Comparison of ENCODE assay signal across 9 cellular contexts in the genomic region with DNA sequence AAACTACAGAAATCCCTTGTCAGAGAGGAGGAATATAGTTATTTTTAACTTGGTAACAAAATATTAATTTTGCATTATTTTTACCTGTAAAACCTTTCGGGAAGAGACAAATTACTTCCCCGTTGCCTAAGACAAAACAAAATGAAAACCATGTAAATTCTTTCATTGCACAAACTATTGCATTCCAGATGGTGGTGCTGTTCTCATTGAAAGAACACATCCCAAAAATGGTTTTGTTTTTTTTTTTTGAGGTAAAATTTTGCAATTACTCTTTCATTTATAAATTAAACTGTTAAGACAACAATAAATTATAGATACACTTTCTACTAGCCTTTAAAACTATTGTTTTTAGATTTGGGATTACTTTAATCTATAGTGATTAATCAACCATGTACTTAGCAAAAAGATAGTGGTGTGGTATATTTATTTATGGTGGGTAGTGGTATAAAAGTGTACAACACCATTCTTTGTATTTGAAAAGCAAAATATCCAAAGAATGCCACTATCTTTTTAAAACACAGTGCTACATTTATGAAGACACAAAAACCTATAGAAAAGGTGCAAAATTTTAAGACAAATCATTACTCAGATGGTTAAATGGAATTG.
DNase-seq lines count a peak whose midpoint lies in the region; ATAC-seq and TF ChIP-seq lines count a peak whose summit lies in the region.
"Had no signal": no experiment of that assay in that cellular context is flagged by ENCODE, and none has a peak within 500 bp of the region (broad histone marks: within the 10 kb centered on the region; RNA-seq: fewer than 3 reads in every experiment).

No MANE protein-coding gene starts in this region.

- peaks cover 10% of the 10 kb centered on the region for H3K9me3 Mint-ChIP-seq in activated CD4-positive, alpha-beta memory T cell treated with anti-CD3 and anti-CD28 coated beads, Interleukin-2, amount 10 ng/mL, durations not matched to agents 7 days and 5 days

- 12 to 23% (median 18%) methylated on average over 2 of the region's 2 CpGs for WGBS in adrenal gland, 4 donors

- H3K9me3 ChIP-seq in Karpas-422 (ENCODE audit: low read length) (no peaks in the 10 kb centered on the region), adrenal gland (replicated peaks in 1 of 3) (peaks cover 0 to 7% (median 0%) of the 10 kb centered on the region in 3 donors)

- intact Hi-C loops in adrenal gland (cut with DNase I) = no loop called here

- H3K27ac Mint-ChIP-seq in activated CD4-positive, alpha-beta memory T cell treated with anti-CD3 and anti-CD28 coated beads, Interleukin-2, amount 10 ng/mL, durations not matched to agents 7 days and 5 days = no peak overlapping the region

- TF ChIP-seq POLR2A in adrenal gland (IDR thresholded peaks at IDR 0.05) = no peak

- no peak overlapping the region for H2AFZ ChIP-seq in Karpas-422 (ENCODE audit: low read length)

- H3K27ac ChIP-seq in Karpas-422 (ENCODE audit: low read length) (no peak overlapping the region), adrenal gland (no peak overlapping the region)

- H3K4me2 ChIP-seq in Karpas-422 (ENCODE audit: low read depth, low read length, poor library complexity, severe bottlenecking) = no peak overlapping the region

- H3K4me1 ChIP-seq in Karpas-422 (ENCODE audit: low read length) (no peaks in the 10 kb centered on the region), adrenal gland (replicated peaks in 1 of 2) (no peaks in the 10 kb centered on the region)

- CTCF ChIA-PET in activated CD4-positive, alpha-beta memory T cell treated with anti-CD3 and anti-CD28 coated beads, Interleukin-2, amount 10 ng/mL, durations not matched to agents 7 days and 5 days (lab: Charles Lee) = interaction anchor here (1.2 to 2.0 kb wide), 5 partner anchors 28 to 831 kb away, joined by 3 to 5 read pairs (median 4); no protein-coding TSS in a partner anchor

- no peak for ATAC-seq in HG03039 (IDR thresholded peaks at IDR 0.05; ENCODE audit: unreplicated experiment)
- ATAC-seq in GM18519 (IDR thresholded peaks at IDR 0.05; ENCODE audit: low FRiP score, unreplicated experiment) = no peak

- H3K4me1 Mint-ChIP-seq in activated CD4-positive, alpha-beta memory T cell treated with anti-CD3 and anti-CD28 coated beads, Interleukin-2, amount 10 ng/mL, durations not matched to agents 7 days and 5 days = no peaks in the 10 kb centered on the region

- H3K4me3 ChIP-seq in Karpas-422 (ENCODE audit: low read length) (no peak overlapping the region), adrenal gland (no peak overlapping the region), kidney epithelial cell (ENCODE audit: low read depth, low read length) (no peak overlapping the region)
- H3K4me3 ChIP-seq: skin epidermis had no signal

- H3K27me3 Mint-ChIP-seq in activated CD4-positive, alpha-beta memory T cell treated with anti-CD3 and anti-CD28 coated beads, Interleukin-2, amount 10 ng/mL, durations not matched to agents 7 days and 5 days = peaks cover 10% of the 10 kb centered on the region

- peaks cover 5% of the 10 kb centered on the region for H3K36me3 Mint-ChIP-seq in activated CD4-positive, alpha-beta memory T cell treated with anti-CD3 and anti-CD28 coated beads, Interleukin-2, amount 10 ng/mL, durations not matched to agents 7 days and 5 days (ENCODE audit: low read depth)

- H3K79me2 ChIP-seq in Karpas-422 (ENCODE audit: low read length) = no peaks in the 10 kb centered on the region

- H3K9me2 ChIP-seq in Karpas-422 (replicated peaks; ENCODE audit: insufficient read depth, low read length) = no peaks in the 10 kb centered on the region

- no peaks in the 10 kb centered on the region for H3K27me3 ChIP-seq in Karpas-422 (ENCODE audit: low read length)
- no peaks in the 10 kb centered on the region for H3K27me3 ChIP-seq in adrenal gland
- no peaks in the 10 kb centered on the region for H3K27me3 ChIP-seq in kidney epithelial cell (ENCODE audit: control insufficient read depth, insufficient read depth, low read length)

- H3K36me3 ChIP-seq in Karpas-422 (ENCODE audit: insufficient read depth, low read length) (no peaks in the 10 kb centered on the region), adrenal gland (replicated peaks in 1 of 2) (no peaks in the 10 kb centered on the region), kidney epithelial cell (ENCODE audit: control insufficient read depth, insufficient read depth, low read length) (no peaks in the 10 kb centered on the region)

- DNase-seq in DMS79 (lab: John Stamatoyannopoulos, UW) (peak; percentile 6), Karpas-422 (peak; percentile 59), adrenal gland (no peak), kidney epithelial cell (ENCODE audit: low read depth) (no peak)
- DNase-seq in activated CD4-positive, alpha-beta memory T cell treated with anti-CD3 and anti-CD28 coated beads, Interleukin-2, amount 10 ng/mL, durations not matched to agents 7 days and 5 days = no peak
- DNase-seq in effector CD4-positive, alpha-beta T cell = no peak

- POLR2A ChIA-PET in activated CD4-positive, alpha-beta memory T cell treated with anti-CD3 and anti-CD28 coated beads, Interleukin-2, amount 10 ng/mL, durations not matched to agents 7 days and 5 days (lab: Charles Lee) = interaction anchor here (1.1 to 2.0 kb wide), 2 partner anchors 62 to 116 kb away, joined by 3 to 7 read pairs; a partner anchor contains a TSS

- H3K9ac ChIP-seq in Karpas-422 (ENCODE audit: low read length) = no peak overlapping the region

- no peaks in the 10 kb centered on the region for H4K20me1 ChIP-seq in Karpas-422 (ENCODE audit: insufficient read depth, low read depth, low read length)

- no peak overlapping the region for H3K4me3 Mint-ChIP-seq in activated CD4-positive, alpha-beta memory T cell treated with anti-CD3 and anti-CD28 coated beads, Interleukin-2, amount 10 ng/mL, durations not matched to agents 7 days and 5 days

- peak; percentile 32 to 70 (median 52) for TF ChIP-seq CTCF in adrenal gland (IDR thresholded peaks at IDR 0.05)
- peak; percentile 66 for TF ChIP-seq CTCF in kidney epithelial cell (IDR thresholded peaks at IDR 0.05; ENCODE audit: insufficient read depth, low read length, poor library complexity, severe bottlenecking)

Comparison
In these comparisons a context has a peak if more than half of its experiments do, and no peak if none do; other contexts are left out.
1. DNase-seq: peak in DMS79 (single experiment) and Karpas-422 (single experiment); none in adrenal gland (0 of 7), kidney epithelial cell (single experiment), activated CD4-positive, alpha-beta memory T cell treated with anti-CD3 and anti-CD28 coated beads, Interleukin-2, amount 10 ng/mL, durations not matched to agents 7 days and 5 days (single experiment) and effector CD4-positive, alpha-beta T cell (single experiment).